ENCODE assay signal across 8 cellular contexts in genomic region chr2:101328474-101329007, GRCh38. TPM values are rescaled to one million over a fixed set of nuclear protein-coding genes. Genes with fewer than 3 reads are reported as not detected.
DNase-seq lines count a peak whose midpoint lies in the region; ATAC-seq and TF ChIP-seq lines count a peak whose summit lies in the region.

No MANE protein-coding gene starts in this region.

- POLR2A ChIA-PET in A673 (lab: Charles Lee; ENCODE audit: low non-redundant PET) = no interaction called here

- no peaks in the 10 kb centered on the region for H3K4me1 ChIP-seq in A673 (ENCODE audit: insufficient read depth, low read length, poor library complexity, severe bottlenecking)
- H3K4me1 ChIP-seq in Peyer's patch = peaks cover 0 to 36% (median 4%) of the 10 kb centered on the region in 4 donors
- peaks cover 0 to 43% (median 9%) of the 10 kb centered on the region in 12 donors for H3K4me1 ChIP-seq in heart left ventricle
- H3K4me1 ChIP-seq in thymus (ENCODE audit: control insufficient read depth, insufficient read depth, low read length) = peaks cover 28% of the 10 kb centered on the region

- BruUV-seq in A673 (replicated peaks; lab: Mats Ljungman, UMichigan) = no TSS peak

- H3K4me3 ChIP-seq in A673 (ENCODE audit: low read depth, low read length, poor library complexity, severe bottlenecking) (no peak overlapping the region), Peyer's patch (no peak overlapping the region), heart left ventricle (no peak overlapping the region), thymus (ENCODE audit: low read length) (no peak overlapping the region), dorsolateral prefrontal cortex (no peak overlapping the region)

- 35 to 47% (median 45%) methylated on average over 3 of the region's 3 CpGs for WGBS in heart left ventricle, 4 donors
- WGBS in thymus = 3% methylated on average over 3 of the region's 3 CpGs

- CTCF ChIA-PET in A673 (lab: Charles Lee) = interaction anchor here (2.8 kb wide), 1 partner anchor 14 kb away, joined by 9 read pairs; no protein-coding TSS in a partner anchor

- DNase-seq in A673 (ENCODE audit: low spot score) (peak; percentile 32), Peyer's patch (peak in 2 of 3 donors; percentile 41 to 69), heart left ventricle (peak in 1 of 5 donors; percentile 42), dorsolateral prefrontal cortex (no peak), iPS-NIHi7 (ENCODE audit: extremely low spot score) (no peak), GM19238 (ENCODE audit: insufficient read length, low spot score) (no peak)

- no peak for TF ChIP-seq POLR2A in Peyer's patch (IDR thresholded peaks at IDR 0.05)
- no peak for TF ChIP-seq POLR2A in heart left ventricle (IDR thresholded peaks at IDR 0.05)

- H3K27me3 ChIP-seq in A673 (replicated peaks; ENCODE audit: insufficient read depth, low read depth, low read length, poor library complexity) = no peaks in the 10 kb centered on the region
- no peaks in the 10 kb centered on the region for H3K27me3 ChIP-seq in Peyer's patch
- H3K27me3 ChIP-seq in heart left ventricle = no peaks in the 10 kb centered on the region
- H3K27me3 ChIP-seq in thymus (ENCODE audit: control insufficient read depth, insufficient read depth) = no peaks in the 10 kb centered on the region
- no peaks in the 10 kb centered on the region for H3K27me3 ChIP-seq in dorsolateral prefrontal cortex

- TF ChIP-seq CTCF in A673 (conservative IDR thresholded peaks at IDR 0.05; ENCODE audit: low read depth, low read length) (no peak), Peyer's patch (IDR thresholded peaks at IDR 0.05) (no peak), heart left ventricle (IDR thresholded peaks at IDR 0.05) (no peak), dorsolateral prefrontal cortex (IDR thresholded peaks at IDR 0.05 in 54 of 56, conservative IDR thresholded peaks at IDR 0.05 in 2 of 56; ENCODE audit: low read depth in 1 of 56, partially characterized antibody in 56 of 56) (no peak)

- no peaks in the 10 kb centered on the region for H3K36me3 ChIP-seq in A673 (ENCODE audit: insufficient read depth, low read length, poor library complexity, severe bottlenecking)
- no peaks in the 10 kb centered on the region for H3K36me3 ChIP-seq in Peyer's patch
- no peaks in the 10 kb centered on the region for H3K36me3 ChIP-seq in heart left ventricle
- H3K36me3 ChIP-seq in thymus (ENCODE audit: control insufficient read depth, insufficient read depth) = no peaks in the 10 kb centered on the region

- ATAC-seq in GM21515 (IDR thresholded peaks at IDR 0.05; ENCODE audit: unreplicated experiment) (peak; percentile 55), heart left ventricle (peak; percentile 77 to 94 (median 86))

- H3K27ac ChIP-seq in A673 (ENCODE audit: low read depth, low read length, poor library complexity, severe bottlenecking) (no peak overlapping the region), Peyer's patch (peak overlapping the region; percentile 45 to 61 (median 57)), heart left ventricle (peak overlapping the region in 5 of 12 donors; percentile 17 to 93 (median 39)), thymus (ENCODE audit: low read depth) (peak overlapping the region; percentile 84), dorsolateral prefrontal cortex (peak overlapping the region in 15 of 59 donors; percentile 6 to 88 (median 54))

- H3K9me3 ChIP-seq in A673 (ENCODE audit: low read depth, low read length, poor library complexity, severe bottlenecking) = peaks cover 10% of the 10 kb centered on the region
- no peaks in the 10 kb centered on the region for H3K9me3 ChIP-seq in Peyer's patch
- peaks cover 0 to 10% (median 0%) of the 10 kb centered on the region in 12 donors for H3K9me3 ChIP-seq in heart left ventricle
- H3K9me3 ChIP-seq in thymus (ENCODE audit: control insufficient read depth) = no peaks in the 10 kb centered on the region

- intact Hi-C loops in A673 (cut with micrococcal nuclease; ENCODE audit: unreplicated experiment) (no loop called here), heart left ventricle (cut with DNase I) (no loop called here), dorsolateral prefrontal cortex (cut with DNase I) (no loop called here)

RNA-seq across cellular contexts. Expression of gene RNF149, which starts 20.0 kb away (rescaled TPM):
- total RNA-seq in A673 (2021) (26.8 and 27.1 TPM in 2 replicates), Peyer's patch (10 to 100 TPM; 61.1 to 86.2 (median 70.5) TPM), heart left ventricle (10 to 100 TPM; 10.9 to 46.1 (median 15.8) TPM), dorsolateral prefrontal cortex (10 to 100 TPM; 30.6 to 66.5 (median 47.5) TPM)
- polyA plus RNA-seq in heart left ventricle (10 to 100 TPM; 14.7 to 20.6 TPM), thymus (105 TPM)

RNA-seq across cellular contexts. Expression of gene CREG2, which starts 58.8 kb away (rescaled TPM):
- total RNA-seq in A673 (2021) (not detected in 2 replicates), Peyer's patch (under 1 TPM in 1 of 4 donors, not detected in 3; 0.40 TPM), heart left ventricle (1 to 10 TPM in 1 of 9 donors, under 1 TPM in 3, not detected in 5; 0.18 to 1.1 (median 0.46) TPM), dorsolateral prefrontal cortex (100 to 1,000 TPM in 89 of 120 experiments, 10 to 100 TPM in 31; 31.8 to 189 (median 122) TPM)
- polyA plus RNA-seq in heart left ventricle (not detected), thymus (0.07 TPM)

Comparison
In these comparisons a context has a peak if more than half of its experiments do, and no peak if none do; other contexts are left out.
1. DNase-seq: peak in A673 (single experiment) and Peyer's patch (2 of 3); none in dorsolateral prefrontal cortex (0 of 10), iPS-NIHi7 (single experiment) and GM19238 (single experiment).
2. RNA of gene CREG2, which starts 58.8 kb away (total RNA-seq): 31.8 to 189 TPM in dorsolateral prefrontal cortex; 0.18 to 1.1 TPM in heart left ventricle, not detected in A673 and 0.40 TPM in Peyer's patch; every median in the first group is over 10 times any median in the second.